11 cellular contexts compared by ENCODE assay signal in the genomic region with DNA sequence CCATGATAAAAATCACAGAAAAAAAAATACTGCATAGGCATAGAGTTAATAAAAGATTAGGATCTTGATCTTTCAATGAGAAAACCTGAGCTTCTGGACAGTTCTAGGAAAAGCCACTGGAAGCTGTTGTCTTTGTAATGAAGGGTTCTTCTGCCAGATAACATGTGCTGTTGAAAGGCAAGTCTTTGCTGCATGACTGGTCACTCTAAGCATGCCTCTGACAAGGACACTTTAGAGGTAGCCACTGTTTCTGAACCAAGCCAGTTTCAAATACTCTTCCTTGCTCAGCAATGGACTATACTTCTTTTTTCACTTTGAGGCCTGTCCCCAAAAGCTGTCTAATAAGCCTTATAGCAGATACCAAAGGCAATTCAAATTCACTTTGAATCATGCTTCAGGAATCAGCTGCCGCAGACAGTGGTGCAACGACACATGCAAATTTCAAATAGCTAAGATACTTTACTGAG.
DNase-seq lines count a peak whose midpoint lies in the region; ATAC-seq, FAIRE-seq and TF ChIP-seq lines count a peak whose summit lies in the region.
"Had no signal": no experiment of that assay in that cellular context is flagged by ENCODE, and none has a peak within 500 bp of the region (broad histone marks: within the 10 kb centered on the region; RNA-seq: fewer than 3 reads in every experiment).

No MANE protein-coding gene starts in this region.

- H3K27ac ChIP-seq in keratinocyte (ENCODE audit: control insufficient read depth, insufficient read depth, low read length) (no peak overlapping the region), MM.1S (ENCODE audit: low read length) (no peak overlapping the region)

- H3K4me3 Mint-ChIP-seq in brain, result no peak overlapping the region

- no peaks in the 10 kb centered on the region for H3K9me2 ChIP-seq in MM.1S (replicated peaks; ENCODE audit: insufficient read depth, low read length)

- peak; percentile 14 for ATAC-seq in Right ventricle myocardium inferior
- no peak for ATAC-seq in HG02852 (IDR thresholded peaks at IDR 0.05; ENCODE audit: unreplicated experiment)
- no peak for ATAC-seq in HG03378 (IDR thresholded peaks at IDR 0.05; ENCODE audit: unreplicated experiment)

- H2AFZ ChIP-seq in keratinocyte (ENCODE audit: control insufficient read depth, low read length) (no peak overlapping the region), MM.1S (ENCODE audit: low read length) (no peak overlapping the region)

- H3K27ac Mint-ChIP-seq in brain, result peak overlapping the region in 3 of 5 experiments; percentile 45 to 83 (median 71)

- H3K4me1 Mint-ChIP-seq in brain, result peaks cover 51% of the 10 kb centered on the region

- no peak for TF ChIP-seq CTCF in brain (conservative IDR thresholded peaks at IDR 0.05)
- no peak for TF ChIP-seq CTCF in keratinocyte (optimal IDR thresholded peaks at IDR 0.05 in 1 of 3, IDR thresholded peaks at IDR 0.05 in 1 of 3, conservative IDR thresholded peaks at IDR 0.05 in 1 of 3; ENCODE audit: extremely low read depth in 1 of 3, insufficient read depth in 2 of 3, low read length in 3 of 3)
- no peak for TF ChIP-seq CTCF in MM.1S (IDR thresholded peaks at IDR 0.05; ENCODE audit: low read length)

- peak; percentile 55 for FAIRE-seq in keratinocyte (lab: Jason Lieb, UNC)

- H3K4me3 ChIP-seq in keratinocyte (ENCODE audit: control insufficient read depth in 2 of 3, extremely low read depth in 1 of 3, insufficient read depth in 2 of 3, low read depth in 1 of 3, low read length in 3 of 3) (no peak overlapping the region), MM.1S (ENCODE audit: low read length) (no peak overlapping the region)

- intact Hi-C loops in Right ventricle myocardium inferior (cut with DNase I) (loop anchor here (5.0 kb wide), 1 partner anchor 62 kb away; no protein-coding TSS in a partner anchor), cardiac septum (cut with DNase I) (loop anchor here (5.0 kb wide), 1 partner anchor 57 kb away; no protein-coding TSS in a partner anchor), head of caudate nucleus (cut with DNase I) (no loop called here)

- DNase-seq in Right ventricle myocardium inferior (ENCODE audit: missing footprints), result no peak
- DNase-seq in cardiac septum (ENCODE audit: low spot score), result no peak
- DNase-seq in keratinocyte (ENCODE audit: low read depth, low spot score), result no peak
- DNase-seq in MM.1S, result no peak
- DNase-seq in head of caudate nucleus, result no peak
- DNase-seq: activated CD4-positive, alpha-beta T cell treated with anti-CD3 and anti-CD28 coated beads for 4 hours; NCI-H1694 treated with DMSO at 0.1 percent for 48 hours had no signal

- H3K79me2 ChIP-seq in keratinocyte (ENCODE audit: control insufficient read depth, insufficient read depth, low read length) (no peaks in the 10 kb centered on the region), MM.1S (ENCODE audit: low read length) (no peaks in the 10 kb centered on the region)

- H3K36me3 Mint-ChIP-seq in brain, result peaks cover 7% of the 10 kb centered on the region

- H3F3A ChIP-seq in MM.1S (ENCODE audit: insufficient read depth, low read length), result peaks cover 7% of the 10 kb centered on the region

- no peak overlapping the region for H3K9ac ChIP-seq in keratinocyte (ENCODE audit: control insufficient read depth, extremely low read depth, insufficient read depth, low read length)
- H3K9ac ChIP-seq in MM.1S (ENCODE audit: low read length), result no peak overlapping the region

- dilution Hi-C loops in keratinocyte (cut with MboI; ENCODE audit: extremely low pct_ligation_motif_present, low sequenced_read_pairs), result no loop called here

- H4K20me1 ChIP-seq in keratinocyte (ENCODE audit: control insufficient read depth, extremely low read depth, insufficient read depth, low read length) (no peaks in the 10 kb centered on the region), MM.1S (ENCODE audit: insufficient read depth, low read length) (no peaks in the 10 kb centered on the region)

- H3K4me2 ChIP-seq in keratinocyte (ENCODE audit: control insufficient read depth, extremely low read depth, insufficient read depth, low read depth, low read length), result peak overlapping the region; percentile 30
- H3K4me2 ChIP-seq in MM.1S (ENCODE audit: low read depth, low read length), result no peak overlapping the region

- H3K4me1 ChIP-seq in keratinocyte (ENCODE audit: control insufficient read depth, extremely low read depth, insufficient read depth, low read length) (peaks cover 29% of the 10 kb centered on the region), MM.1S (ENCODE audit: low read length) (peaks cover 19% of the 10 kb centered on the region)

- no peaks in the 10 kb centered on the region for H3K9me1 ChIP-seq in keratinocyte (ENCODE audit: control insufficient read depth, extremely low read depth, insufficient read depth, low read length)

- peaks cover 0 to 7% (median 2%) of the 10 kb centered on the region in 5 experiments for H3K9me3 Mint-ChIP-seq in brain

- no peaks in the 10 kb centered on the region for H3K9me3 ChIP-seq in keratinocyte (ENCODE audit: control insufficient read depth, low read depth, low read length)
- H3K9me3 ChIP-seq in MM.1S (replicated peaks; ENCODE audit: insufficient read depth, low read length), result no peaks in the 10 kb centered on the region

- no peaks in the 10 kb centered on the region for H3K27me3 Mint-ChIP-seq in brain
- H3K27me3 Mint-ChIP-seq: activated naive CD8-positive, alpha-beta T cell had no signal

- no peaks in the 10 kb centered on the region for H3K27me3 ChIP-seq in keratinocyte (ENCODE audit: control insufficient read depth, extremely low read depth, insufficient read depth, low read length)
- H3K27me3 ChIP-seq in MM.1S (replicated peaks; ENCODE audit: insufficient read depth, low read length), result no peaks in the 10 kb centered on the region

- H3K36me3 ChIP-seq in keratinocyte (ENCODE audit: control insufficient read depth in 2 of 2, extremely low read depth in 1 of 2, insufficient read depth in 2 of 2, low read length in 2 of 2), result no peaks in the 10 kb centered on the region
- H3K36me3 ChIP-seq in MM.1S (replicated peaks; ENCODE audit: insufficient read depth, low read length), result no peaks in the 10 kb centered on the region
